In genomic region chr5:170267431-170268152, GRCh38 we compare ENCODE assay signal across 9 cellular contexts. TPM values are rescaled to one million over a fixed set of nuclear protein-coding genes. Genes with fewer than 3 reads are reported as not detected.
DNase-seq lines count a peak whose midpoint lies in the region; FAIRE-seq and TF ChIP-seq lines count a peak whose summit lies in the region.
"Had no signal": no experiment of that assay in that cellular context is flagged by ENCODE, and none has a peak within 500 bp of the region (broad histone marks: within the 10 kb centered on the region; RNA-seq: fewer than 3 reads in every experiment).

No MANE protein-coding gene starts in this region.

- H3K4me3 ChIP-seq in GM12864 (ENCODE audit: low read depth, low read length) (no peak overlapping the region), NB4 (ENCODE audit: low read depth, low read length) (no peak overlapping the region), astrocyte (ENCODE audit: insufficient read depth, low read depth, low read length) (no peak overlapping the region), iPS DF 6.9 (ENCODE audit: low read length) (no peak overlapping the region)

- H3K9ac ChIP-seq in astrocyte (ENCODE audit: low read length) = no peak overlapping the region

- H3K9me3 ChIP-seq in astrocyte (ENCODE audit: insufficient read depth, low read depth, low read length) (no peaks in the 10 kb centered on the region), iPS DF 6.9 (ENCODE audit: control insufficient read depth, insufficient read depth, low read length) (no peaks in the 10 kb centered on the region)

- FAIRE-seq in astrocyte (lab: Jason Lieb, UNC) = no peak

- H3K4me1 Mint-ChIP-seq in T-helper 2 cell treated with Interferon-gamma antibody and Interleukin-4, amounts not matched to agents 5 μg/mL and 100 μg/mL, for 36 hours (ENCODE audit: low read depth) = peaks cover 74% of the 10 kb centered on the region
- H3K4me1 Mint-ChIP-seq in astrocyte (ENCODE audit: low read depth, unreplicated experiment) = peaks cover 14% of the 10 kb centered on the region

- TF ChIP-seq CTCF in GM12864 (IDR thresholded peaks at IDR 0.05; ENCODE audit: low read depth, low read length, missing control alignments) = peak; percentile 77
- TF ChIP-seq CTCF in NB4 (IDR thresholded peaks at IDR 0.05; ENCODE audit: low read depth, low read length) = peak; percentile 72
- peak; percentile 79 for TF ChIP-seq CTCF in astrocyte (IDR thresholded peaks at IDR 0.05; ENCODE audit: insufficient read depth, low read depth, low read length)

- H3K4me2 ChIP-seq in astrocyte (ENCODE audit: low read length) = peak overlapping the region; percentile 59

- no peaks in the 10 kb centered on the region for H3K79me2 ChIP-seq in astrocyte (ENCODE audit: insufficient read depth, low read length)

- no peaks in the 10 kb centered on the region for H3K9me3 Mint-ChIP-seq in T-helper 2 cell treated with Interferon-gamma antibody and Interleukin-4, amounts not matched to agents 5 μg/mL and 100 μg/mL, for 36 hours
- H3K9me3 Mint-ChIP-seq in astrocyte (ENCODE audit: unreplicated experiment) = no peaks in the 10 kb centered on the region

- CTCF ChIA-PET in HEK293T (lab: Yijun Ruan, JAX) = interaction anchor here (0.8 to 2.1 kb wide), 15 partner anchors 8 to 302 kb away, joined by 3 to 6 read pairs (median 4); partner anchors contain the start of gene LCP2

- H2AFZ ChIP-seq in astrocyte (ENCODE audit: low read depth, low read length) = peak overlapping the region; percentile 26

- H3K27me3 ChIP-seq in astrocyte (ENCODE audit: insufficient read depth, low read length) (peaks cover 30% of the 10 kb centered on the region), iPS DF 6.9 (ENCODE audit: control insufficient read depth, insufficient read depth, low read length) (no peaks in the 10 kb centered on the region)

- no peaks in the 10 kb centered on the region for H3K36me3 ChIP-seq in astrocyte (ENCODE audit: insufficient read depth, low read length)
- no peaks in the 10 kb centered on the region for H3K36me3 ChIP-seq in iPS DF 6.9 (ENCODE audit: control insufficient read depth, insufficient read depth, low read length)

- DNase-seq in GM12864 (ENCODE audit: low read depth) (peak; percentile 55), HEK293T (ENCODE audit: extremely low spot score) (peak; percentile 85), NB4 (ENCODE audit: low read depth) (peak; percentile 80), astrocyte (ENCODE audit: low read depth) (peak; percentile 31), iPS DF 6.9 (ENCODE audit: low read depth, low spot score) (peak; percentile 79), smooth muscle cell of the brain vasculature (ENCODE audit: low read depth, low spot score) (peak; percentile 50), mesenteric fat pad (ENCODE audit: low spot score) (no peak)
- peak; percentile 68 for DNase-seq in T-helper 2 cell treated with Interferon-gamma antibody and Interleukin-4, amounts not matched to agents 5 μg/mL and 100 μg/mL, for 36 hours (ENCODE audit: low spot score)

- H4K20me1 ChIP-seq in astrocyte (ENCODE audit: insufficient read depth, low read length) = no peaks in the 10 kb centered on the region

- H3K27ac Mint-ChIP-seq in T-helper 2 cell treated with Interferon-gamma antibody and Interleukin-4, amounts not matched to agents 5 μg/mL and 100 μg/mL, for 36 hours = peak overlapping the region; percentile 89
- no peak overlapping the region for H3K27ac Mint-ChIP-seq in astrocyte (ENCODE audit: unreplicated experiment)

- H3K27ac ChIP-seq in astrocyte (ENCODE audit: low read depth, low read length) (no peak overlapping the region), iPS DF 6.9 (ENCODE audit: low read length) (no peak overlapping the region)

- H3K36me3 Mint-ChIP-seq in T-helper 2 cell treated with Interferon-gamma antibody and Interleukin-4, amounts not matched to agents 5 μg/mL and 100 μg/mL, for 36 hours (ENCODE audit: low read depth) = peaks cover 83% of the 10 kb centered on the region
- H3K36me3 Mint-ChIP-seq in astrocyte (ENCODE audit: low read depth, unreplicated experiment) = no peaks in the 10 kb centered on the region

- TF ChIP-seq POLR2A in NB4 (IDR thresholded peaks at IDR 0.05; ENCODE audit: extremely low read depth, insufficient read length) = no peak

- POLR2A ChIA-PET in HEK293T (lab: Yijun Ruan, JAX) = no interaction called here

- H3K4me1 ChIP-seq in astrocyte (ENCODE audit: insufficient read depth, low read length) = no peaks in the 10 kb centered on the region
- H3K4me1 ChIP-seq in iPS DF 6.9 (ENCODE audit: control insufficient read depth, insufficient read depth, low read length) = peaks cover 3% of the 10 kb centered on the region; the same call in 1 of the 2 replicates

- peak overlapping the region; percentile 78 for H3K4me3 Mint-ChIP-seq in T-helper 2 cell treated with Interferon-gamma antibody and Interleukin-4, amounts not matched to agents 5 μg/mL and 100 μg/mL, for 36 hours
- no peak overlapping the region for H3K4me3 Mint-ChIP-seq in astrocyte (ENCODE audit: unreplicated experiment)

- no CpG with 5 or more reads among the region's 16 CpGs for WGBS in iPS DF 6.9 (ENCODE audit: insufficient coverage, insufficient read length)

- H3K27me3 Mint-ChIP-seq in T-helper 2 cell treated with Interferon-gamma antibody and Interleukin-4, amounts not matched to agents 5 μg/mL and 100 μg/mL, for 36 hours (ENCODE audit: low read depth) = no peaks in the 10 kb centered on the region
- H3K27me3 Mint-ChIP-seq in astrocyte (ENCODE audit: low read depth, unreplicated experiment) = peaks cover 9% of the 10 kb centered on the region

TF ChIP-seq in HEK293T, 16 proteins besides CTCF, POLR2A, EP300 and RAD21:
- TF ChIP-seq L3MBTL2 (conservative IDR thresholded peaks at IDR 0.05) = no peak
- TF ChIP-seq, protein P1, sequence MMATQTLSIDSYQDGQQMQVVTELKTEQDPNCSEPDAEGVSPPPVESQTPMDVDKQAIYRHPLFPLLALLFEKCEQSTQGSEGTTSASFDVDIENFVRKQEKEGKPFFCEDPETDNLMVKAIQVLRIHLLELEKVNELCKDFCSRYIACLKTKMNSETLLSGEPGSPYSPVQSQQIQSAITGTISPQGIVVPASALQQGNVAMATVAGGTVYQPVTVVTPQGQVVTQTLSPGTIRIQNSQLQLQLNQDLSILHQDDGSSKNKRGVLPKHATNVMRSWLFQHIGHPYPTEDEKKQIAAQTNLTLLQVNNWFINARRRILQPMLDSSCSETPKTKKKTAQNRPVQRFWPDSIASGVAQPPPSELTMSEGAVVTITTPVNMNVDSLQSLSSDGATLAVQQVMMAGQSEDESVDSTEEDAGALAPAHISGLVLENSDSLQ (IDR thresholded peaks at IDR 0.05) = no peak
- no peak for TF ChIP-seq ELF4 (IDR thresholded peaks at IDR 0.05)
- TF ChIP-seq ARNT (IDR thresholded peaks at IDR 0.05) = no peak
- no peak for TF ChIP-seq FOXA1 (IDR thresholded peaks at IDR 0.05)
- no peak for TF ChIP-seq CTBP1 (IDR thresholded peaks at IDR 0.05; ENCODE audit: borderline replicate concordance)
- no peak for TF ChIP-seq SUZ12 (IDR thresholded peaks at IDR 0.05)
- no peak for TF ChIP-seq BHLHE40 (IDR thresholded peaks at IDR 0.05; ENCODE audit: borderline replicate concordance)
- TF ChIP-seq HDGF (IDR thresholded peaks at IDR 0.05; ENCODE audit: borderline replicate concordance) = no peak
- TF ChIP-seq ZNF384 (IDR thresholded peaks at IDR 0.05) = no peak
- no peak for TF ChIP-seq FOXK2 (IDR thresholded peaks at IDR 0.05)

RNA-seq across cellular contexts. Expression of gene LCP2, which starts 30.0 kb away (rescaled TPM):
- total RNA-seq in astrocyte (0.09 TPM in 1 of 2 replicates, not detected in the other), mesenteric fat pad (52.4 TPM)

RNA-seq across cellular contexts. Expression of gene C5orf58, which starts 34.8 kb away (rescaled TPM):
- total RNA-seq in astrocyte (not detected in 2 replicates), mesenteric fat pad (not detected)
- total RNA-seq: temporal lobe had no signal

Comparison
In these comparisons a context has a peak if more than half of its experiments do, and no peak if none do; other contexts are left out.
1. RNA of gene LCP2, which starts 30.0 kb away (total RNA-seq): 52.4 TPM in mesenteric fat pad (single experiment); 0.09 TPM in astrocyte; every median in the first group is over 10 times any median in the second.
2. Peak in every context shown above with its lines, with median percentiles within 50 percentile points of each other: CTCF ChIP-seq.